Comparison of ENCODE assay signal across 12 cellular contexts in the genomic region with DNA sequence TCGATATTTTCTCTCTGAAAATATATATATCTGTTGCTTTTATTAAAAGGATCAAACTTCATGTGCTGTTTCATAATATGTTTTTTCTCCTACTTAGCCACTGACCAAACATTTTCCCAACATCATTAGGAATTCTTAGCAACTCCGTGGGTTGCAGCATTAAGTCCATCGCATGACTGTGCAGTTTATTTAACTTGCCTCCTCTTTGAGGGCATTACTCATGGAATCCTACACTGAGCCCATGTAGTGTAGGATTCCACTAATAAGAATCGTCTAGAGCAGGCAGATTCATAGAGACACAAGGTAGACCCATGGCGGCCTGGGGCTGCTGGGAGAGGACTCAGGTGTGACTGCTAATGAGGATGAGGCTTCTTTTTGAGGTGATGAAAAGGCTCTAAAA. TPM values are rescaled to one million over a fixed set of nuclear protein-coding genes. Genes with fewer than 3 reads are reported as not detected.
DNase-seq lines count a peak whose midpoint lies in the region; ATAC-seq and TF ChIP-seq lines count a peak whose summit lies in the region.
"Had no signal": no experiment of that assay in that cellular context is flagged by ENCODE, and none has a peak within 500 bp of the region (broad histone marks: within the 10 kb centered on the region; RNA-seq: fewer than 3 reads in every experiment).

No MANE protein-coding gene starts in this region.

- POLR2A ChIA-PET in AG04450 (lab: Yijun Ruan, JAX): no interaction called here

- DNase-seq in AG04450 (ENCODE audit: low read depth, low spot score) (peak; percentile 77), EH (ENCODE audit: low read depth) (peak; percentile 88), amniotic epithelial cell (ENCODE audit: low read depth) (peak; percentile 85), foreskin fibroblast (peak; percentile 64 to 80), SIG-M5 (lab: John Stamatoyannopoulos, UW) (no peak), UCSD-AML1 (lab: John Stamatoyannopoulos, UW; ENCODE audit: unreplicated experiment) (no peak), occipital lobe (lab: John Stamatoyannopoulos, UW) (no peak), sciatic nerve (ENCODE audit: low spot score) (no peak)
- DNase-seq: activated CD8-positive, alpha-beta T cell treated with anti-CD3 and anti-CD28 coated beads, Interleukin-2, amount 10 ng/mL, durations not matched to agents 7 days and 5 days; NCI-H1436; right cardiac atrium; T-helper 9 cell had no signal

- no peaks in the 10 kb centered on the region for H3K27me3 ChIP-seq in AG04450 (ENCODE audit: control insufficient read depth, insufficient read depth, low read length)

- no peaks in the 10 kb centered on the region; the same call in 1 of the 2 replicates for H3K9me3 ChIP-seq in AG04450 (ENCODE audit: control insufficient read depth, insufficient read depth, low read length)

- no peak for ATAC-seq in sciatic nerve
- ATAC-seq: activated CD8-positive, alpha-beta T cell treated with anti-CD3 and anti-CD28 coated beads, Interleukin-2, amount 10 ng/mL, durations not matched to agents 7 days and 5 days; right cardiac atrium had no signal

- H3K4me3 ChIP-seq in AG04450 (ENCODE audit: low read depth, low read length) (no peak overlapping the region), foreskin fibroblast (ENCODE audit: low read depth in 1 of 2, low read length in 2 of 2) (no peak overlapping the region)

- CTCF ChIA-PET in AG04450 (lab: Charles Lee): interaction anchor here (5.5 kb wide), 1 partner anchor 15 kb away, joined by 56 read pairs; no protein-coding TSS in a partner anchor

- peak overlapping the region; percentile 75 for H3K27ac ChIP-seq in AG04450 (ENCODE audit: low read depth, low read length)

- intact Hi-C loops in sciatic nerve (cut with DNase I): no loop called here

- TF ChIP-seq CTCF in AG04450 (IDR thresholded peaks at IDR 0.05; ENCODE audit: low read depth, low read length) (no peak), foreskin fibroblast (IDR thresholded peaks at IDR 0.05; ENCODE audit: low read depth, low read length) (no peak)

RNA-seq across cellular contexts. Expression of a gene that starts 49.3 kb away (rescaled TPM):
- polyA plus RNA-seq in AG04450 (2011; rRNA removed): 59.6 and 76.3 TPM in 2 replicates
- polyA minus RNA-seq in AG04450 (2011; rRNA and poly(A)+ RNA removed): 15.5 and 30.2 TPM in 2 replicates
- 40.6 TPM for total RNA-seq in occipital lobe
- total RNA-seq in sciatic nerve: 51.2 TPM

Comparison
In these comparisons a context has a peak if more than half of its experiments do, and no peak if none do; other contexts are left out.
1. DNase-seq: peak in AG04450 (single experiment), EH (single experiment), amniotic epithelial cell (single experiment) and foreskin fibroblast (2 of 2); none in SIG-M5 (single experiment), UCSD-AML1 (single experiment), occipital lobe (single experiment) and sciatic nerve (single experiment).